Comparison of ENCODE assay signal across 11 cellular contexts in genomic region chr6:89986650-89987074, GRCh38.
DNase-seq lines count a peak whose midpoint lies in the region; ATAC-seq and TF ChIP-seq lines count a peak whose summit lies in the region.
"Had no signal": no experiment of that assay in that cellular context is flagged by ENCODE, and none has a peak within 500 bp of the region (broad histone marks: within the 10 kb centered on the region; RNA-seq: fewer than 3 reads in every experiment).

No MANE protein-coding gene starts in this region.

- H3K36me3 ChIP-seq in endocrine pancreas (ENCODE audit: control insufficient read depth, insufficient read depth, low read length) (no peaks in the 10 kb centered on the region), osteoblast (ENCODE audit: insufficient read depth, low read length) (no peaks in the 10 kb centered on the region), body of pancreas (replicated peaks in 1 of 2; ENCODE audit: insufficient read depth in 1 of 2, low read depth in 2 of 2) (no peaks in the 10 kb centered on the region)

- peak overlapping the region; percentile 83 for H3K4me2 ChIP-seq in osteoblast (ENCODE audit: insufficient read depth, low read length)

- H3K4me3 ChIP-seq in endocrine pancreas (ENCODE audit: control insufficient read depth, insufficient read depth, low read length) (peak overlapping the region; percentile 7), osteoblast (ENCODE audit: insufficient read depth, low read length) (peak overlapping the region; percentile 29), body of pancreas (no peak overlapping the region)
- H3K4me3 ChIP-seq: psoas muscle had no signal

- no peaks in the 10 kb centered on the region for H3K9me3 ChIP-seq in endocrine pancreas (ENCODE audit: control insufficient read depth, low read length)
- no peaks in the 10 kb centered on the region for H3K9me3 ChIP-seq in osteoblast (ENCODE audit: low read depth, low read length)
- H3K9me3 ChIP-seq in body of pancreas: no peaks in the 10 kb centered on the region
- H3K9me3 ChIP-seq: psoas muscle had no signal

- no peak overlapping the region for H3K9ac ChIP-seq in endocrine pancreas (ENCODE audit: control insufficient read depth, insufficient read depth, low read length)

- 83 to 89% methylated on average over 3 of the region's 3 CpGs for WGBS in body of pancreas, 2 donors

- no peaks in the 10 kb centered on the region for H3K27me3 ChIP-seq in endocrine pancreas (ENCODE audit: control insufficient read depth, insufficient read depth, low read length)
- H3K27me3 ChIP-seq in osteoblast (ENCODE audit: insufficient read depth, low read length): no peaks in the 10 kb centered on the region
- no peaks in the 10 kb centered on the region for H3K27me3 ChIP-seq in body of pancreas

- no peak for TF ChIP-seq CTCF in osteoblast (IDR thresholded peaks at IDR 0.05; ENCODE audit: extremely low read depth, low read depth, low read length)
- no peak for TF ChIP-seq CTCF in body of pancreas (IDR thresholded peaks at IDR 0.05)

- ATAC-seq in body of pancreas: no peak

- no peak for TF ChIP-seq POLR2A in body of pancreas (IDR thresholded peaks at IDR 0.05)

- intact Hi-C loops in body of pancreas (cut with DNase I): no loop called here

- H2AFZ ChIP-seq in osteoblast (ENCODE audit: low read length): no peak overlapping the region

- DNase-seq in NCI-H1417 (lab: John Stamatoyannopoulos, UW) (peak in 2 of 3 experiments; percentile 8 to 72), NCI-H1417 treated with DMSO at 0.1 percent for 48 hours (lab: John Stamatoyannopoulos, UW) (no peak), NCI-H446 (lab: John Stamatoyannopoulos, UW) (peak; percentile 64 to 79), osteoblast (ENCODE audit: insufficient read length, low spot score, missing footprints) (no peak), body of pancreas (no peak), pons (ENCODE audit: low spot score) (no peak)
- no peak for DNase-seq in stimulated activated CD4-positive, alpha-beta T cell treated with anti-CD3 and anti-CD28 coated beads, Interleukin-12 subunit alpha, Interleukin-12 subunit beta, amount 100 ng/mL, for 4 hours
- DNase-seq: KBM-7, psoas muscle had no signal

- H4K20me1 ChIP-seq in osteoblast (ENCODE audit: insufficient read depth, low read length): no peaks in the 10 kb centered on the region

- no peaks in the 10 kb centered on the region for H3K79me2 ChIP-seq in osteoblast (ENCODE audit: insufficient read depth, low read length)

- H3K27ac ChIP-seq in osteoblast (ENCODE audit: low read depth, low read length) (peak overlapping the region; percentile 99), body of pancreas (no peak overlapping the region)
- H3K27ac ChIP-seq: 22Rv1 had no signal

- H3K4me1 ChIP-seq in endocrine pancreas (ENCODE audit: control insufficient read depth, insufficient read depth, low read length): no peaks in the 10 kb centered on the region
- peaks cover 52% of the 10 kb centered on the region for H3K4me1 ChIP-seq in osteoblast (ENCODE audit: insufficient read depth, low read length)
- H3K4me1 ChIP-seq in body of pancreas: no peaks in the 10 kb centered on the region

Comparison
In these comparisons a context has a peak if more than half of its experiments do, and no peak if none do; other contexts are left out.
1. DNase-seq: peak in NCI-H1417 (2 of 3) and NCI-H446 (2 of 2); none in NCI-H1417 treated with DMSO at 0.1 percent for 48 hours (single experiment), osteoblast (single experiment), body of pancreas (0 of 4), pons (single experiment) and stimulated activated CD4-positive, alpha-beta T cell treated with anti-CD3 and anti-CD28 coated beads, Interleukin-12 subunit alpha, Interleukin-12 subunit beta, amount 100 ng/mL, for 4 hours (single experiment).
2. H3K4me3 ChIP-seq: peak in endocrine pancreas (single experiment) and osteoblast (single experiment); none in body of pancreas (0 of 2).